Comparison of ENCODE assay signal across 8 cellular contexts in the genomic region with DNA sequence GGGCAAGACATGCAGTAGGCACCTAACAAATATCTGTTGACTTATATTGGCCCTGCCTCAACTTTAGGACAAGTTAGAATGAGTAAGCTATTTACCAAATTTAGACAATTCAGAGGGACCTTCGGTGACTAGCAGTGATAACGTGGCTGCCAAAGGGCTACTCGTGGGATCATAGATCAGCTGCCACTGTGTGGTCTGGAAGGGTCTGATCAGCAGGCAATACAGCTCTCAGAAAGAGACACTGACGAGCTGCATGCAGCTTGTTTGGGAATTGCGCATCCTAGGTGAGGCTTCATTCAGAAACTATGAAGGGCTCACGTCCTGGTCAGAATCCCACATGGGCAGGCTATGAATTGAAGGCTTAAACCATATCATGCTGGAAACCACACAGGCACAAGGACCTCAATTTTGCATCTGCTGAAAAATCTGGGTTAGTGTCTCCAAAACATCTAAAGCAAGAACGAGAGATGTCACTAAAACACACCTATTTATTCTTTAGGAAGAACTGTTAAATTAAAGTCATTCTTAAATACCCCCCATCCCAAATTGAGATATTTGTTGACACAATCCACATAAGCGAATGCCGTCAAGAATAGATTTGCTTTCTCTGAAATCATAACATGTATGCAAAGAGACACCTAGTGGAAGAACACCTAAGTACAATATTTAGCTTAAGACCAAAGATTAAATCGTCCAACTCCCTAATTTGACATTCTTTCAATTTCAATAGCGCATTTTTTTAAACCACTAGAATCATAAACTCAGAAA.
A peak's percentile ranks its signal among the peaks of the same experiment; 100 is the strongest.
DNase-seq lines count a peak whose midpoint lies in the region; ATAC-seq, FAIRE-seq and TF ChIP-seq lines count a peak whose summit lies in the region.

No MANE protein-coding gene starts in this region.

- intact Hi-C loops in endothelial cell of umbilical vein (cut with micrococcal nuclease) = loop anchor here (1.0 to 5.0 kb wide), 2 partner anchors 95 to 123 kb away; no protein-coding TSS in a partner anchor

- dilution Hi-C loops in endothelial cell of umbilical vein (cut with MboI; ENCODE audit: extremely low pct_ligation_motif_present, low sequenced_read_pairs) = no loop called here

- BruUV-seq in endothelial cell of umbilical vein (replicated peaks; lab: Mats Ljungman, UMichigan) = no TSS peak

- no peaks in the 10 kb centered on the region for H3K9me3 Mint-ChIP-seq in osteocyte (ENCODE audit: unreplicated experiment)

- H3K9me1 ChIP-seq in endothelial cell of umbilical vein (replicated peaks; ENCODE audit: control insufficient read depth, extremely low read depth, insufficient read depth, low read length) = no peaks in the 10 kb centered on the region

- no peaks in the 10 kb centered on the region for H3K79me2 ChIP-seq in endothelial cell of umbilical vein (ENCODE audit: control insufficient read depth, insufficient read depth, low read length)

- peak; percentile 64 for ATAC-seq in GM21576 (IDR thresholded peaks at IDR 0.05; ENCODE audit: unreplicated experiment)

- no peak overlapping the region for H3K27ac Mint-ChIP-seq in osteocyte (ENCODE audit: unreplicated experiment)

- H3K4me3 Mint-ChIP-seq in osteocyte (ENCODE audit: unreplicated experiment) = no peak overlapping the region

- H3K4me3 ChIP-seq in LNCaP clone FGC (ENCODE audit: low read depth, low read length) (no peak overlapping the region), endothelial cell of umbilical vein (replicated peaks in 1 of 3; ENCODE audit: insufficient read depth in 1 of 3, low read depth in 1 of 3, low read length in 3 of 3) (no peak overlapping the region)

- no peak overlapping the region for H2AFZ ChIP-seq in endothelial cell of umbilical vein (ENCODE audit: low read depth, low read length)

- no peaks in the 10 kb centered on the region for H3K9me3 ChIP-seq in endothelial cell of umbilical vein (replicated peaks; ENCODE audit: control insufficient read depth, insufficient read depth, low read length)

- no peak for FAIRE-seq in endothelial cell of umbilical vein (lab: Jason Lieb, UNC)

- H4K20me1 ChIP-seq in endothelial cell of umbilical vein (replicated peaks; ENCODE audit: control insufficient read depth, extremely low read depth, insufficient read depth, low read length) = no peaks in the 10 kb centered on the region

- H3K4me1 ChIP-seq in endothelial cell of umbilical vein (ENCODE audit: control insufficient read depth, extremely low read depth, insufficient read depth, low read length) = no peaks in the 10 kb centered on the region

- DNase-seq in SIG-M5 treated with dmso at 0.1 percent for 504 hours (lab: John Stamatoyannopoulos, UW; ENCODE audit: unreplicated experiment) (peak; percentile 48), SIG-M5 (lab: John Stamatoyannopoulos, UW) (no peak), LNCaP clone FGC (ENCODE audit: low read depth) (no peak), SK-MEL-5 (ENCODE audit: low read depth, low spot score) (peak; percentile 57), endothelial cell of umbilical vein (ENCODE audit: low read depth, low spot score) (peak; percentile 42), osteocyte (ENCODE audit: extremely low spot score, unreplicated experiment) (no peak), activated gamma-delta T cell treated with Interleukin-2 at 50 U/mL for 16 hours (no peak)

- CTCF ChIA-PET in endothelial cell of umbilical vein (lab: Charles Lee) = interaction anchor here (0.5 to 3.6 kb wide), 43 partner anchors 8 to 399 kb away, joined by 3 to 53 read pairs (median 4); a partner anchor contains a TSS

- H3K4me2 ChIP-seq in endothelial cell of umbilical vein (ENCODE audit: insufficient read depth, low read length) = peak overlapping the region; percentile 40

- H3K36me3 ChIP-seq in endothelial cell of umbilical vein (ENCODE audit: control insufficient read depth in 2 of 2, extremely low read depth in 1 of 2, insufficient read depth in 2 of 2, low read length in 2 of 2) = no peaks in the 10 kb centered on the region

- H3K27me3 Mint-ChIP-seq in osteocyte (ENCODE audit: unreplicated experiment) = peaks cover 2% of the 10 kb centered on the region

- no peak overlapping the region for H3K27ac ChIP-seq in endothelial cell of umbilical vein (ENCODE audit: insufficient read depth, low read depth, low read length)

- H3K9ac ChIP-seq in endothelial cell of umbilical vein (replicated peaks; ENCODE audit: extremely low read depth, insufficient read depth, low read length) = no peak overlapping the region

- TF ChIP-seq CTCF in LNCaP clone FGC (IDR thresholded peaks at IDR 0.05; ENCODE audit: control insufficient read depth, extremely low read depth, insufficient read depth) (peak; percentile 64), endothelial cell of umbilical vein (IDR thresholded peaks at IDR 0.05; ENCODE audit: extremely low read depth in 1 of 2, insufficient read depth in 1 of 2, low read depth in 1 of 2, low read length in 2 of 2) (peak; percentile 21 to 37), osteocyte (IDR thresholded peaks at IDR 0.05) (peak; percentile 72)

- no peaks in the 10 kb centered on the region for H3K27me3 ChIP-seq in endothelial cell of umbilical vein (ENCODE audit: control insufficient read depth in 2 of 2, insufficient read depth in 2 of 2, low read length in 2 of 2)

- no peaks in the 10 kb centered on the region for H3K4me1 Mint-ChIP-seq in osteocyte (ENCODE audit: unreplicated experiment)

- POLR2A ChIA-PET in endothelial cell of umbilical vein (lab: Charles Lee) = no interaction called here

- in situ Hi-C loops in SK-MEL-5 (cut with HindIII; ENCODE audit: low pct_unique_long_range_greater_than_20kb, low sequenced_read_pairs) = no loop called here

- TF ChIP-seq POLR2A in endothelial cell of umbilical vein (IDR thresholded peaks at IDR 0.05; ENCODE audit: low read depth, low read length) = no peak

- no peaks in the 10 kb centered on the region for H3K36me3 Mint-ChIP-seq in osteocyte (ENCODE audit: unreplicated experiment)

TF ChIP-seq in endothelial cell of umbilical vein, 7 proteins besides CTCF, POLR2A, EP300 and RAD21:
- peak; percentile 1 for TF ChIP-seq JUN (IDR thresholded peaks at IDR 0.05; ENCODE audit: borderline replicate concordance, insufficient read depth, insufficient read length, low read depth)
- TF ChIP-seq MYC (IDR thresholded peaks at IDR 0.05; ENCODE audit: low read depth, low read length) = no peak

Comparison
In these comparisons a context has a peak if more than half of its experiments do, and no peak if none do; other contexts are left out.
1. DNase-seq: peak in SIG-M5 treated with dmso at 0.1 percent for 504 hours (single experiment), SK-MEL-5 (single experiment) and endothelial cell of umbilical vein (single experiment); none in SIG-M5 (single experiment), LNCaP clone FGC (single experiment), osteocyte (single experiment) and activated gamma-delta T cell treated with Interleukin-2 at 50 U/mL for 16 hours (single experiment).
2. Peak in every context shown above with its lines, with median percentiles within 50 percentile points of each other: CTCF ChIP-seq.